ENCODE assay signal across 15 cellular contexts in the genomic region with DNA sequence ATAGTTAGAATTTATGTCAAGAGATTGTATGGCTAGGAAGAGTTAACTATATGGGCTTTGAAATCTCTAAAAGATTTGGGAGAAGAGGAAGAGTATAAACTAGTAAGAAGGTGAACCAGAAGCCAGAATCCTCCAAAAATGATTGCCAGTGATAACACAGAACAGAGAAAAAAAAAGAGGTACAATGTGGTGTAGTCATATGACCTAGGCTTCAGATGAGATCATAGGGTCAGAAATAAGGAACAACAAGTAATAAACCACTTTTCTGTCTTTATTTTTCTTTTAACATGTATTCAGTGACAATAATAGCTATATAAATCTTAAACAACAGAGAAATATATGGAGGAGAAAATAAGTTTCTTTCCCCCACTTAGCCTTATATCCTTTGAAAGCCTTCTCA. TPM values are rescaled to one million over a fixed set of nuclear protein-coding genes. Genes with fewer than 3 reads are reported as not detected.
DNase-seq lines count a peak whose midpoint lies in the region; ATAC-seq and TF ChIP-seq lines count a peak whose summit lies in the region.
"Had no signal": no experiment of that assay in that cellular context is flagged by ENCODE, and none has a peak within 500 bp of the region (broad histone marks: within the 10 kb centered on the region; RNA-seq: fewer than 3 reads in every experiment).

No MANE protein-coding gene starts in this region.

- no peaks in the 10 kb centered on the region for H3K36me3 ChIP-seq in hepatocyte (replicated peaks; ENCODE audit: insufficient read depth, low read depth)

- H3K9me3 ChIP-seq in hepatocyte (ENCODE audit: low read depth), result no peaks in the 10 kb centered on the region

- ATAC-seq in activated T-cell treated with anti-CD3 and anti-CD28 coated beads, Interleukin-2, amount 50 U/mL, for 4 hours, result no peak
- no peak for ATAC-seq in activated naive CD8-positive, alpha-beta T cell treated with anti-CD3 and anti-CD28 coated beads, Interleukin-2, amount 10 ng/mL, durations not matched to agents 7 days and 5 days (ENCODE audit: low read depth)
- no peak for ATAC-seq in stimulated activated memory B cell treated with anti-CD40 and anti-IgM and Interleukin-4, amounts not matched to agents 10 μg/mL and 1 μg/mL and 100 μg/mL, for 72 hours
- ATAC-seq in activated CD4-positive, CD25-positive, alpha-beta regulatory T cell treated with anti-CD3 and anti-CD28 coated beads, Interleukin-2, amount 50 U/mL, for 24 hours, result no peak

- no peaks in the 10 kb centered on the region for H3K9me3 Mint-ChIP-seq in activated T-cell treated with anti-CD3 and anti-CD28 coated beads, Interleukin-2, amount 50 U/mL, for 4 hours
- no peaks in the 10 kb centered on the region for H3K9me3 Mint-ChIP-seq in activated naive CD8-positive, alpha-beta T cell treated with anti-CD3 and anti-CD28 coated beads, Interleukin-2, amount 10 ng/mL, durations not matched to agents 7 days and 5 days
- H3K9me3 Mint-ChIP-seq in stimulated activated memory B cell treated with anti-CD40 and anti-IgM and Interleukin-4, amounts not matched to agents 10 μg/mL and 1 μg/mL and 100 μg/mL, for 72 hours, result no peaks in the 10 kb centered on the region
- H3K9me3 Mint-ChIP-seq: endodermal cell had no signal

- no peak overlapping the region for H2AFZ ChIP-seq in hepatocyte

- no peak for TF ChIP-seq CTCF in NB4 (IDR thresholded peaks at IDR 0.05; ENCODE audit: low read depth, low read length)
- TF ChIP-seq CTCF in hepatocyte (IDR thresholded peaks at IDR 0.05; ENCODE audit: poor library complexity), result no peak

- peak overlapping the region; percentile 100 for H3K4me3 Mint-ChIP-seq in activated T-cell treated with anti-CD3 and anti-CD28 coated beads, Interleukin-2, amount 50 U/mL, for 4 hours
- peak overlapping the region; percentile 2 for H3K4me3 Mint-ChIP-seq in activated naive CD8-positive, alpha-beta T cell treated with anti-CD3 and anti-CD28 coated beads, Interleukin-2, amount 10 ng/mL, durations not matched to agents 7 days and 5 days
- no peak overlapping the region for H3K4me3 Mint-ChIP-seq in stimulated activated memory B cell treated with anti-CD40 and anti-IgM and Interleukin-4, amounts not matched to agents 10 μg/mL and 1 μg/mL and 100 μg/mL, for 72 hours

- H3K4me3 ChIP-seq in NB4 (ENCODE audit: low read depth, low read length) (no peak overlapping the region), hepatocyte (no peak overlapping the region)

- H3K4me1 Mint-ChIP-seq in activated T-cell treated with anti-CD3 and anti-CD28 coated beads, Interleukin-2, amount 50 U/mL, for 4 hours (ENCODE audit: low read depth), result peaks cover 63% of the 10 kb centered on the region
- H3K4me1 Mint-ChIP-seq in activated naive CD8-positive, alpha-beta T cell treated with anti-CD3 and anti-CD28 coated beads, Interleukin-2, amount 10 ng/mL, durations not matched to agents 7 days and 5 days, result peaks cover 42% of the 10 kb centered on the region
- peaks cover 42% of the 10 kb centered on the region for H3K4me1 Mint-ChIP-seq in stimulated activated memory B cell treated with anti-CD40 and anti-IgM and Interleukin-4, amounts not matched to agents 10 μg/mL and 1 μg/mL and 100 μg/mL, for 72 hours

- no peak for TF ChIP-seq POLR2A in NB4 (IDR thresholded peaks at IDR 0.05; ENCODE audit: extremely low read depth, insufficient read length)

- peak overlapping the region; percentile 18 for H3K27ac Mint-ChIP-seq in activated naive CD8-positive, alpha-beta T cell treated with anti-CD3 and anti-CD28 coated beads, Interleukin-2, amount 10 ng/mL, durations not matched to agents 7 days and 5 days
- peak overlapping the region; percentile 61 for H3K27ac Mint-ChIP-seq in stimulated activated memory B cell treated with anti-CD40 and anti-IgM and Interleukin-4, amounts not matched to agents 10 μg/mL and 1 μg/mL and 100 μg/mL, for 72 hours

- H3K4me1 ChIP-seq in hepatocyte (ENCODE audit: insufficient read depth), result peaks cover 13% of the 10 kb centered on the region

- peaks cover 4% of the 10 kb centered on the region for H3K36me3 Mint-ChIP-seq in activated T-cell treated with anti-CD3 and anti-CD28 coated beads, Interleukin-2, amount 50 U/mL, for 4 hours (ENCODE audit: insufficient read depth)
- H3K36me3 Mint-ChIP-seq in activated naive CD8-positive, alpha-beta T cell treated with anti-CD3 and anti-CD28 coated beads, Interleukin-2, amount 10 ng/mL, durations not matched to agents 7 days and 5 days, result peaks cover 14% of the 10 kb centered on the region
- H3K36me3 Mint-ChIP-seq in stimulated activated memory B cell treated with anti-CD40 and anti-IgM and Interleukin-4, amounts not matched to agents 10 μg/mL and 1 μg/mL and 100 μg/mL, for 72 hours, result peaks cover 2% of the 10 kb centered on the region

- H3K27me3 Mint-ChIP-seq in activated T-cell treated with anti-CD3 and anti-CD28 coated beads, Interleukin-2, amount 50 U/mL, for 4 hours (ENCODE audit: low read depth), result no peaks in the 10 kb centered on the region
- no peaks in the 10 kb centered on the region for H3K27me3 Mint-ChIP-seq in activated naive CD8-positive, alpha-beta T cell treated with anti-CD3 and anti-CD28 coated beads, Interleukin-2, amount 10 ng/mL, durations not matched to agents 7 days and 5 days
- H3K27me3 Mint-ChIP-seq in stimulated activated memory B cell treated with anti-CD40 and anti-IgM and Interleukin-4, amounts not matched to agents 10 μg/mL and 1 μg/mL and 100 μg/mL, for 72 hours, result no peaks in the 10 kb centered on the region

- no peaks in the 10 kb centered on the region for H4K20me1 ChIP-seq in hepatocyte (ENCODE audit: insufficient read depth, poor library complexity, severe bottlenecking)

- peaks cover 25% of the 10 kb centered on the region for H3K79me2 ChIP-seq in hepatocyte

- H3K27ac ChIP-seq in hepatocyte, result no peak overlapping the region

- DNase-seq in activated T-cell treated with anti-CD3 and anti-CD28 coated beads, Interleukin-2, amount 50 U/mL, for 4 hours, result no peak
- DNase-seq in activated T-cell treated with anti-CD3 and anti-CD28 coated beads, Interleukin-2, amount 50 U/mL, for 48 hours, result no peak
- peak; percentile 23 for DNase-seq in NB4 (ENCODE audit: low read depth)
- DNase-seq in activated naive CD8-positive, alpha-beta T cell treated with anti-CD3 and anti-CD28 coated beads, Interleukin-2, amount 10 ng/mL, durations not matched to agents 7 days and 5 days, result no peak
- no peak for DNase-seq in hepatocyte (ENCODE audit: low spot score)
- DNase-seq in NCI-H345 (lab: John Stamatoyannopoulos, UW), result no peak
- DNase-seq: amygdala; endodermal cell; glutamatergic neuron; NCI-H2171; posterior cingulate gyrus; stimulated activated CD4-positive, alpha-beta T cell treated with anti-CD3 and anti-CD28 coated beads, Interleukin-2, amount 100 ng/mL, for 24 hours had no signal

- no peak overlapping the region for H3K4me2 ChIP-seq in hepatocyte

- POLR2A ChIA-PET in activated naive CD8-positive, alpha-beta T cell treated with anti-CD3 and anti-CD28 coated beads, Interleukin-2, amount 10 ng/mL, durations not matched to agents 7 days and 5 days (lab: Charles Lee), result interaction anchor here (0.8 kb wide), 1 partner anchor 14 kb away, joined by 3 read pairs; the partner anchor contains the start of gene C3AR1

- no peaks in the 10 kb centered on the region for H3K9me2 ChIP-seq in hepatocyte (replicated peaks; ENCODE audit: insufficient read depth)

- H3K27me3 ChIP-seq in hepatocyte, result no peaks in the 10 kb centered on the region

RNA-seq across cellular contexts. Expression of gene NECAP1, which starts 1.9 kb away (rescaled TPM):
- total RNA-seq in activated T-cell treated with anti-CD3 and anti-CD28 coated beads, Interleukin-2, amount 50 U/mL, for 4 hours, result 10 to 100 TPM; 41.6 to 49.5 (median 42.0) TPM
- 10 to 100 TPM; 41.1 to 47.4 TPM for total RNA-seq in activated naive CD8-positive, alpha-beta T cell treated with anti-CD3 and anti-CD28 coated beads, Interleukin-2, amount 10 ng/mL, durations not matched to agents 7 days and 5 days
- 32.6 and 36.8 TPM in 2 replicates for total RNA-seq in hepatocyte
- 24.0 and 24.1 TPM in 2 replicates for polyA plus RNA-seq in hepatocyte

RNA-seq across cellular contexts. Expression of gene C3AR1, which starts 14.0 kb away (rescaled TPM):
- 1 to 10 TPM in 1 of 3 donors, under 1 TPM in 2; 0.49 to 1.5 (median 0.63) TPM for total RNA-seq in activated T-cell treated with anti-CD3 and anti-CD28 coated beads, Interleukin-2, amount 50 U/mL, for 4 hours
- 1 to 10 TPM; 7.8 to 8.2 TPM for total RNA-seq in activated naive CD8-positive, alpha-beta T cell treated with anti-CD3 and anti-CD28 coated beads, Interleukin-2, amount 10 ng/mL, durations not matched to agents 7 days and 5 days
- 1.2 and 2.1 TPM in 2 replicates for total RNA-seq in hepatocyte
- 4.1 and 5.9 TPM in 2 replicates for polyA plus RNA-seq in hepatocyte
- total RNA-seq: endodermal cell had no signal

RNA-seq across cellular contexts. Expression of gene CLEC4A, which starts 43.3 kb away (rescaled TPM):
- under 1 TPM in 2 of 3 donors, not detected in 1; 0.18 to 0.92 TPM for total RNA-seq in activated T-cell treated with anti-CD3 and anti-CD28 coated beads, Interleukin-2, amount 50 U/mL, for 4 hours
- under 1 TPM; 0.74 to 0.83 TPM for total RNA-seq in activated naive CD8-positive, alpha-beta T cell treated with anti-CD3 and anti-CD28 coated beads, Interleukin-2, amount 10 ng/mL, durations not matched to agents 7 days and 5 days
- not detected in 2 replicates for total RNA-seq in hepatocyte
- 0.58 and 1.0 TPM in 2 replicates for polyA plus RNA-seq in hepatocyte
- total RNA-seq: H4 had no signal

RNA-seq across cellular contexts. Expression of gene FOXJ2, which starts 47.6 kb away (rescaled TPM):
- 10 to 100 TPM; 17.7 to 20.7 (median 19.0) TPM for total RNA-seq in activated T-cell treated with anti-CD3 and anti-CD28 coated beads, Interleukin-2, amount 50 U/mL, for 4 hours
- 10 to 100 TPM; 26.4 to 26.9 TPM for total RNA-seq in activated naive CD8-positive, alpha-beta T cell treated with anti-CD3 and anti-CD28 coated beads, Interleukin-2, amount 10 ng/mL, durations not matched to agents 7 days and 5 days
- 7.1 and 10.0 TPM in 2 replicates for total RNA-seq in hepatocyte
- polyA plus RNA-seq in hepatocyte, result 14.6 and 19.0 TPM in 2 replicates
